In the genomic region with DNA sequence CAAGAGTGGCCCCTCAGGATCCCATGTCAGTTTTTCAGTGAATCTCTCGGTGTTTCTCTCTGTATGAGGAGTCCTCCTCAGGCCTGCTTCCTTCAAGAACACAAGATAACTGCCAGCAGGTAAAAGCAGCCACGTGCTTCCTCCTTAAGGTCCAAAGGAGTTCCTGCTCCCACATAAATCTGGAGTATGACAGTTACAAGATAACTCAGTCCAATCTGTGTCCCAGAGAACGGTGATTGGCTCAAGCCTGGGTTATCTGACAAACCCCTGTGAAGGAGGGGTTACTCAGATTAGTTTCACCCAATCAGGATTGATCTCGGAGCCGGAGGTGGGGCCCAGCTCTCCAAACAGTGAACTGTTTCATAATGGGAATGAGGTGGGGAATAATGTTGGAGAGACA, we compare ENCODE assay signal across 27 cellular contexts. TPM values are rescaled to one million over a fixed set of nuclear protein-coding genes. Genes with fewer than 3 reads are reported as not detected.
DNase-seq lines count a peak whose midpoint lies in the region; ATAC-seq, FAIRE-seq and TF ChIP-seq lines count a peak whose summit lies in the region.
"Had no signal": no experiment of that assay in that cellular context is flagged by ENCODE, and none has a peak within 500 bp of the region (broad histone marks: within the 10 kb centered on the region; RNA-seq: fewer than 3 reads in every experiment).

No MANE protein-coding gene starts in this region.

- no peak overlapping the region for H3K4ac ChIP-seq in neuronal stem cell (ENCODE audit: low read length)

- H3K23ac ChIP-seq in neuronal stem cell (ENCODE audit: low read depth, low read length, poor library complexity): no peak overlapping the region

- no peak overlapping the region for H2BK5ac ChIP-seq in neuronal stem cell (ENCODE audit: low read length)

- no peak for FAIRE-seq in HTR-8/SVneo (lab: Jason Lieb, UNC)

- H3K9ac ChIP-seq in endodermal cell (ENCODE audit: extremely low read depth, low read length, poor library complexity, severe bottlenecking) (no peak overlapping the region), neuronal stem cell (ENCODE audit: low read depth, low read length, poor library complexity) (no peak overlapping the region)

- WGBS in endodermal cell (ENCODE audit: insufficient coverage in 1 of 2, insufficient read length in 1 of 2), 2 experiments: 80 to 90% methylated on average over 3 to 5 of the region's 5 CpGs
- WGBS in neuronal stem cell (ENCODE audit: extremely low coverage in 2 of 2, insufficient read length in 2 of 2, insufficient replicate concordance in 1 of 2), 2 donors: no CpG with 5 or more reads among the region's 5 CpGs

- no peaks in the 10 kb centered on the region for H3K27me3 Mint-ChIP-seq in endodermal cell (ENCODE audit: insufficient read depth)
- H3K27me3 Mint-ChIP-seq: activated B cell treated with CpG ODN at 0.5 μM for 24 hours; activated naive CD4-positive, alpha-beta T cell treated with anti-CD3 and anti-CD28 coated beads, Interleukin-2, amount 50 U/mL, for 24 hours; CD4-positive, alpha-beta memory T cell; memory B cell had no signal

- H3K27ac Mint-ChIP-seq in endodermal cell: peak overlapping the region; percentile 60
- H3K27ac Mint-ChIP-seq: activated B cell treated with CpG ODN at 0.5 μM for 24 hours; activated naive CD4-positive, alpha-beta T cell treated with anti-CD3 and anti-CD28 coated beads, Interleukin-2, amount 50 U/mL, for 24 hours; memory B cell; T-helper 2 cell treated with Interferon-gamma antibody and Interleukin-4, amounts not matched to agents 5 μg/mL and 100 μg/mL, for 36 hours had no signal

- H2BK15ac ChIP-seq in neuronal stem cell (ENCODE audit: low read length): no peak overlapping the region

- H2AK5ac ChIP-seq in neuronal stem cell (ENCODE audit: low read depth, low read length): no peak overlapping the region

- H3K9me3 ChIP-seq in endodermal cell (ENCODE audit: control insufficient read depth, low read length) (no peaks in the 10 kb centered on the region), neuronal stem cell (replicated peaks in 1 of 2; ENCODE audit: control insufficient read depth in 2 of 2, insufficient read depth in 1 of 2, low read depth in 1 of 2, low read length in 2 of 2) (no peaks in the 10 kb centered on the region)
- H3K9me3 ChIP-seq: SJSA1 had no signal

- H3K36me3 ChIP-seq in endodermal cell (ENCODE audit: control insufficient read depth, insufficient read depth, low read length) (no peaks in the 10 kb centered on the region), neuronal stem cell (replicated peaks in 1 of 2; ENCODE audit: control insufficient read depth in 2 of 2, insufficient read depth in 2 of 2, low read length in 2 of 2) (peaks cover 0 to 8% of the 10 kb centered on the region in 2 donors)
- H3K36me3 ChIP-seq: SJSA1 had no signal

- no peak overlapping the region for H3K4me2 ChIP-seq in neuronal stem cell (ENCODE audit: insufficient read depth, low read length, poor library complexity, severe bottlenecking)

- no peak overlapping the region for H4K8ac ChIP-seq in neuronal stem cell (ENCODE audit: low read depth, low read length)

- ATAC-seq in HG03135 (IDR thresholded peaks at IDR 0.05; ENCODE audit: unreplicated experiment) (no peak), HG03025 (IDR thresholded peaks at IDR 0.05; ENCODE audit: low FRiP score, unreplicated experiment) (no peak)
- ATAC-seq: left cardiac atrium had no signal

- DNase-seq in DMS 273 (lab: John Stamatoyannopoulos, UW; ENCODE audit: unreplicated experiment) (peak; percentile 2), DMS 273 treated with DMSO at 0.1 percent for 48 hours (lab: John Stamatoyannopoulos, UW) (no peak), NCI-H226 (peak; percentile 93), endodermal cell (peak; percentile 66), neuronal stem cell (ENCODE audit: low spot score) (no peak), HTR-8/SVneo (ENCODE audit: insufficient read length, low spot score) (no peak)
- DNase-seq: activated B cell treated with CpG ODN at 0.5 μM for 24 hours; activated CD4-positive, alpha-beta T cell treated with anti-CD3 and anti-CD28 coated beads, Interleukin-2, amount 50 U/mL, for 48 hours; activated CD8-positive, alpha-beta memory T cell treated with anti-CD3 and anti-CD28 coated beads, Interleukin-2, amount 50 U/mL, for 4 hours; aorta; CD4-positive, alpha-beta memory T cell; central memory CD4-positive, alpha-beta T cell; DMS53; GDM1; left cardiac atrium; NCI-H1105 treated with DMSO at 0.1 percent for 48 hours; NCI-H2029 treated with DMSO at 0.1 percent for 48 hours; NCI-H446 treated with DMSO at 0.1 percent for 48 hours; nucleus accumbens; trophoblast cell had no signal

- H2AFZ ChIP-seq in neuronal stem cell (ENCODE audit: low read length): peak overlapping the region; percentile 7

- no peak overlapping the region for H2BK12ac ChIP-seq in neuronal stem cell (ENCODE audit: low read length)

- H3K4me1 Mint-ChIP-seq in endodermal cell: peaks cover 28% of the 10 kb centered on the region

- no peaks in the 10 kb centered on the region for H3K79me1 ChIP-seq in neuronal stem cell (ENCODE audit: low read depth, low read length)

- no peak overlapping the region for H3K14ac ChIP-seq in neuronal stem cell (ENCODE audit: low read length)

- no peak overlapping the region for H3K27ac ChIP-seq in endodermal cell (ENCODE audit: low read depth, low read length)
- no peak overlapping the region for H3K27ac ChIP-seq in neuronal stem cell (replicated peaks; ENCODE audit: low read length)
- H3K27ac ChIP-seq: 22Rv1, SJSA1 had no signal

- peaks cover 5% of the 10 kb centered on the region for H3K36me3 Mint-ChIP-seq in endodermal cell (ENCODE audit: low read depth)

- H3K4me1 ChIP-seq in endodermal cell (ENCODE audit: control insufficient read depth, insufficient read depth, low read length): peaks cover 5% of the 10 kb centered on the region
- H3K4me1 ChIP-seq in neuronal stem cell (ENCODE audit: control insufficient read depth in 2 of 2, insufficient read depth in 1 of 2, low read depth in 1 of 2, low read length in 2 of 2): no peaks in the 10 kb centered on the region

- TF ChIP-seq CTCF in endodermal cell (conservative IDR thresholded peaks at IDR 0.05): no peak

- no peaks in the 10 kb centered on the region for H3K9me3 Mint-ChIP-seq in endodermal cell
- H3K9me3 Mint-ChIP-seq: activated B cell treated with CpG ODN at 0.5 μM for 24 hours; activated naive CD4-positive, alpha-beta T cell treated with anti-CD3 and anti-CD28 coated beads, Interleukin-2, amount 50 U/mL, for 24 hours; memory B cell; T-helper 2 cell treated with Interferon-gamma antibody and Interleukin-4, amounts not matched to agents 5 μg/mL and 100 μg/mL, for 36 hours had no signal

- no peak overlapping the region for H4K91ac ChIP-seq in neuronal stem cell (ENCODE audit: low read depth, low read length, poor library complexity)

- H3K18ac ChIP-seq in neuronal stem cell (ENCODE audit: low read length): no peak overlapping the region

- no peak overlapping the region for H2BK120ac ChIP-seq in neuronal stem cell (ENCODE audit: low read depth, low read length)

- H3K4me3 ChIP-seq in endodermal cell (ENCODE audit: low read length) (no peak overlapping the region), neuronal stem cell (ENCODE audit: low read length in 2 of 2) (no peak overlapping the region)
- H3K4me3 ChIP-seq: SJSA1 had no signal

- H3K4me3 Mint-ChIP-seq in endodermal cell: no peak overlapping the region
- H3K4me3 Mint-ChIP-seq: activated B cell treated with CpG ODN at 0.5 μM for 24 hours; activated naive CD4-positive, alpha-beta T cell treated with anti-CD3 and anti-CD28 coated beads, Interleukin-2, amount 50 U/mL, for 24 hours; CD4-positive, alpha-beta memory T cell; memory B cell; T-helper 2 cell treated with Interferon-gamma antibody and Interleukin-4, amounts not matched to agents 5 μg/mL and 100 μg/mL, for 36 hours had no signal

- H3K27me3 ChIP-seq in endodermal cell (ENCODE audit: control insufficient read depth, insufficient read depth, low read length, poor library complexity, severe bottlenecking) (no peaks in the 10 kb centered on the region), neuronal stem cell (ENCODE audit: control insufficient read depth in 3 of 3, insufficient read depth in 3 of 3, low read depth in 1 of 3, low read length in 3 of 3) (no peaks in the 10 kb centered on the region)
- H3K27me3 ChIP-seq: SJSA1 had no signal

RNA-seq across cellular contexts. Expression of a gene that starts 5.8 kb away (rescaled TPM):
- total RNA-seq in endodermal cell: 10 to 100 TPM; 22.6 to 25.2 TPM
- polyA plus RNA-seq in endodermal cell (2013, experiment 1 of 2): 19.3 TPM
- 20.1 TPM for polyA plus RNA-seq in endodermal cell (2013, experiment 2 of 2)
- 20.5 TPM for polyA plus RNA-seq in neuronal stem cell (2013, experiment 1 of 2)
- polyA plus RNA-seq in neuronal stem cell (2013, experiment 2 of 2): 20.3 TPM

RNA-seq across cellular contexts. Expression of a gene that starts 50.7 kb away (rescaled TPM):
- total RNA-seq in endodermal cell: 10 to 100 TPM; 19.1 to 26.2 TPM
- polyA plus RNA-seq in endodermal cell (2013, experiment 1 of 2): 19.8 TPM
- 15.8 TPM for polyA plus RNA-seq in endodermal cell (2013, experiment 2 of 2)
- 12.0 TPM for polyA plus RNA-seq in neuronal stem cell (2013, experiment 1 of 2)
- polyA plus RNA-seq in neuronal stem cell (2013, experiment 2 of 2): 11.9 TPM

Comparison
In these comparisons a context has a peak if more than half of its experiments do, and no peak if none do; other contexts are left out.
1. DNase-seq: peak in DMS 273 (single experiment), NCI-H226 (single experiment) and endodermal cell (single experiment); none in DMS 273 treated with DMSO at 0.1 percent for 48 hours (single experiment), neuronal stem cell (single experiment) and HTR-8/SVneo (single experiment).